7 cellular contexts compared by ENCODE assay signal in the genomic region with DNA sequence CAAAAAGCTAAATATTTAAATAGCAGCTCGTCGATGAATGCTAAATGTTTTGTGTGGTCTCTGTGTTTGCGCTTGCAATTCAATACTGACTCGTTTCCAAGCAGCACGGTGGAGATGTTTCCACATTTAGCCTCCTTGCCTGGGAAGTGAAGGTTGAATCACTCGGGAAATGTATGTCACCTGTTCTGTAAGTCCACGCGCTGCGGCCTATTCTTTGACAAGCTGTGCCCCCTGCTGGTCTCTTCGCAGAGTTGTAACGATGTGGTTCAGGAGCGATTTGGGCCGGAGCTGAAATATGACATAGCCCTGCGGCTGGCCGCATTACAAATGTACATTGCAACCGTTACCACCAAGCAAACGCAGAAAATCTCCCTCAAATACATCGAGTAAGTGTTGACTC.
DNase-seq lines count a peak whose midpoint lies in the region; ATAC-seq and TF ChIP-seq lines count a peak whose summit lies in the region.

No MANE protein-coding gene starts in this region.

- TF ChIP-seq POLR2A in prostate gland (IDR thresholded peaks at IDR 0.05), result no peak

- peak; percentile 59 for TF ChIP-seq CTCF in GM12865 (IDR thresholded peaks at IDR 0.05; ENCODE audit: insufficient read depth, low read depth, low read length, missing control alignments)
- peak in 3 of 4 experiments; percentile 27 to 59 (median 53) for TF ChIP-seq CTCF in prostate gland (IDR thresholded peaks at IDR 0.05)

- no peaks in the 10 kb centered on the region for H3K36me3 ChIP-seq in prostate gland

- WGBS in prostate gland, result 16% methylated on average over 18 of the region's 18 CpGs

- peak; percentile 71 for DNase-seq in GM12865 (ENCODE audit: low read depth)
- peak; percentile 66 to 78 for DNase-seq in NCI-H446 (lab: John Stamatoyannopoulos, UW)
- peak; percentile 29 for DNase-seq in activated CD4-positive, alpha-beta memory T cell treated with anti-CD3 and anti-CD28 coated beads, Interleukin-2, amount 10 ng/mL, durations not matched to agents 7 days and 5 days
- DNase-seq in globus pallidus (ENCODE audit: low spot score), result peak; percentile 5
- DNase-seq in prostate gland (ENCODE audit: low spot score), result peak; percentile 51

- POLR2A ChIA-PET in activated CD4-positive, alpha-beta memory T cell treated with anti-CD3 and anti-CD28 coated beads, Interleukin-2, amount 10 ng/mL, durations not matched to agents 7 days and 5 days (lab: Charles Lee), result interaction anchor here (0.6 kb wide), 1 partner anchor 249 kb away, joined by 3 read pairs; no protein-coding TSS in a partner anchor

- peaks cover 6% of the 10 kb centered on the region for H3K27me3 Mint-ChIP-seq in activated CD4-positive, alpha-beta memory T cell treated with anti-CD3 and anti-CD28 coated beads, Interleukin-2, amount 10 ng/mL, durations not matched to agents 7 days and 5 days

- H3K27me3 ChIP-seq in prostate gland (replicated peaks; ENCODE audit: insufficient read depth), result no peaks in the 10 kb centered on the region

- intact Hi-C loops in prostate gland (cut with DNase I), result no loop called here

- no peaks in the 10 kb centered on the region for H3K9me3 ChIP-seq in prostate gland

- CTCF ChIA-PET in activated CD4-positive, alpha-beta memory T cell treated with anti-CD3 and anti-CD28 coated beads, Interleukin-2, amount 10 ng/mL, durations not matched to agents 7 days and 5 days (lab: Charles Lee), result interaction anchor here (0.6 to 2.6 kb wide), 8 partner anchors 9 to 913 kb away, joined by 3 to 11 read pairs (median 4); partner anchors contain the start of gene PRPS2

- ATAC-seq in HG03159 (IDR thresholded peaks at IDR 0.05; ENCODE audit: unreplicated experiment) (peak; percentile 73), HG03571 (IDR thresholded peaks at IDR 0.05; ENCODE audit: unreplicated experiment) (no peak)

- no peak overlapping the region for H3K27ac ChIP-seq in prostate gland

- H3K4me3 ChIP-seq in GM12865 (ENCODE audit: low read depth, low read length) (no peak overlapping the region), prostate gland (no peak overlapping the region)

- H3K9me3 Mint-ChIP-seq in activated CD4-positive, alpha-beta memory T cell treated with anti-CD3 and anti-CD28 coated beads, Interleukin-2, amount 10 ng/mL, durations not matched to agents 7 days and 5 days, result no peaks in the 10 kb centered on the region

- H3K4me3 Mint-ChIP-seq in activated CD4-positive, alpha-beta memory T cell treated with anti-CD3 and anti-CD28 coated beads, Interleukin-2, amount 10 ng/mL, durations not matched to agents 7 days and 5 days, result no peak overlapping the region

- H3K4me1 Mint-ChIP-seq in activated CD4-positive, alpha-beta memory T cell treated with anti-CD3 and anti-CD28 coated beads, Interleukin-2, amount 10 ng/mL, durations not matched to agents 7 days and 5 days, result no peaks in the 10 kb centered on the region

- H3K36me3 Mint-ChIP-seq in activated CD4-positive, alpha-beta memory T cell treated with anti-CD3 and anti-CD28 coated beads, Interleukin-2, amount 10 ng/mL, durations not matched to agents 7 days and 5 days (ENCODE audit: low read depth), result no peaks in the 10 kb centered on the region

- H3K27ac Mint-ChIP-seq in activated CD4-positive, alpha-beta memory T cell treated with anti-CD3 and anti-CD28 coated beads, Interleukin-2, amount 10 ng/mL, durations not matched to agents 7 days and 5 days, result no peak overlapping the region

- H3K4me1 ChIP-seq in prostate gland (replicated peaks), result no peaks in the 10 kb centered on the region

Comparison
In these comparisons a context has a peak if more than half of its experiments do, and no peak if none do; other contexts are left out.
1. DNase-seq: peak in every context shown above with its lines; median percentile 72 in NCI-H446; 71 in GM12865; 51 in prostate gland; 29 in activated CD4-positive, alpha-beta memory T cell treated with anti-CD3 and anti-CD28 coated beads, Interleukin-2, amount 10 ng/mL, durations not matched to agents 7 days and 5 days; 5 in globus pallidus.